Comparison of ENCODE assay signal across 19 cellular contexts in genomic region chr10:68385740-68386139, GRCh38. TPM values are rescaled to one million over a fixed set of nuclear protein-coding genes. Genes with fewer than 3 reads are reported as not detected.
DNase-seq lines count a peak whose midpoint lies in the region; ATAC-seq, FAIRE-seq and TF ChIP-seq lines count a peak whose summit lies in the region.
"Had no signal": no experiment of that assay in that cellular context is flagged by ENCODE, and none has a peak within 500 bp of the region (broad histone marks: within the 10 kb centered on the region; RNA-seq: fewer than 3 reads in every experiment).

No MANE protein-coding gene starts in this region.

- no peak for FAIRE-seq in K562 (lab: Jason Lieb, UNC)
- FAIRE-seq: A204.1, GM12892, GM18507, HTR-8/SVneo had no signal

- H3K4me3 ChIP-seq in IMR-90 (ENCODE audit: insufficient read depth, low read depth, low read length), result no peak overlapping the region
- H3K4me3 ChIP-seq in K562, result no peak overlapping the region

- peaks cover 0 to 4% of the 10 kb centered on the region in 2 donors for H3K36me3 Mint-ChIP-seq in activated T-cell treated with anti-CD3 and anti-CD28 coated beads, Interleukin-2, amount 50 U/mL, for 72 hours (ENCODE audit: insufficient read depth in 2 of 2)
- peaks cover 40% of the 10 kb centered on the region for H3K36me3 Mint-ChIP-seq in osteocyte (ENCODE audit: unreplicated experiment)

- H2BK120ac ChIP-seq in IMR-90 (ENCODE audit: low read depth, low read length), result no peak overlapping the region

- no peak overlapping the region for H4K91ac ChIP-seq in IMR-90 (ENCODE audit: insufficient read depth, low read depth, low read length)

- H3K27ac ChIP-seq in IMR-90 (ENCODE audit: insufficient read depth, low read length), result no peak overlapping the region
- no peak overlapping the region for H3K27ac ChIP-seq in K562 (ENCODE audit: extremely low read depth, low read depth, low read length)
- H3K27ac ChIP-seq in epithelial cell of prostate, result peak overlapping the region; percentile 15
- H3K27ac ChIP-seq: C4-2B had no signal

- H4K20me1 ChIP-seq in IMR-90 (ENCODE audit: insufficient read depth, low read length) (no peaks in the 10 kb centered on the region), K562 (replicated peaks; ENCODE audit: control insufficient read depth, insufficient read depth, low read length) (no peaks in the 10 kb centered on the region)

- no peak overlapping the region for H4K5ac ChIP-seq in IMR-90 (ENCODE audit: low read depth, low read length)

- H2AFZ ChIP-seq in IMR-90 (replicated peaks; ENCODE audit: low read length, poor library complexity) (no peak overlapping the region), K562 (ENCODE audit: low read depth, low read length) (no peak overlapping the region)

- H3K4me1 ChIP-seq in IMR-90 (ENCODE audit: control insufficient read depth, insufficient read depth, low read length) (no peaks in the 10 kb centered on the region), K562 (replicated peaks in 1 of 2; ENCODE audit: control insufficient read depth in 2 of 2, insufficient read depth in 2 of 2, low read length in 2 of 2) (no peaks in the 10 kb centered on the region)
- H3K4me1 ChIP-seq: Caco-2 had no signal

- no peak overlapping the region for H3K9ac ChIP-seq in IMR-90 (ENCODE audit: low read depth, low read length)
- H3K9ac ChIP-seq in K562 (ENCODE audit: insufficient read depth in 1 of 2, low read depth in 2 of 2, low read length in 2 of 2), result no peak overlapping the region

- in situ Hi-C loops in IMR-90 (cut with MboI; ENCODE audit: low sequenced_read_pairs), result no loop called here
- in situ Hi-C loops in K562 (cut with MboI), result no loop called here

- no peaks in the 10 kb centered on the region for H3K79me2 ChIP-seq in K562 (ENCODE audit: control insufficient read depth, insufficient read depth, low read length)

- TF ChIP-seq CTCF in IMR-90 (conservative IDR thresholded peaks at IDR 0.05; ENCODE audit: low read depth, low read length) (no peak), K562 (IDR thresholded peaks at IDR 0.05 in 2 of 3, conservative IDR thresholded peaks at IDR 0.05 in 1 of 3; ENCODE audit: insufficient read depth in 2 of 3, low read depth in 1 of 3, low read length in 3 of 3) (no peak), osteocyte (IDR thresholded peaks at IDR 0.05) (no peak)

- no peak overlapping the region for H3K4me3 Mint-ChIP-seq in activated T-cell treated with anti-CD3 and anti-CD28 coated beads, Interleukin-2, amount 50 U/mL, for 72 hours
- H3K4me3 Mint-ChIP-seq in osteocyte (ENCODE audit: unreplicated experiment), result no peak overlapping the region
- H3K4me3 Mint-ChIP-seq: CD4-positive, alpha-beta T cell; H9 had no signal

- no peak overlapping the region for H4K8ac ChIP-seq in IMR-90 (ENCODE audit: low read depth in 2 of 2, low read length in 2 of 2)

- no peak overlapping the region for H2BK20ac ChIP-seq in IMR-90 (ENCODE audit: low read depth, low read length)

- POLR2A ChIA-PET in IMR-90 (lab: Charles Lee; ENCODE audit: unreplicated experiment), result no interaction called here
- POLR2A ChIA-PET in K562 (lab: Yijun Ruan, JAX), result interaction anchor here (0.7 to 2.8 kb wide), 3 partner anchors 9 to 41 kb away, joined by 3 to 11 read pairs (median 3); no protein-coding TSS in a partner anchor

- no peak overlapping the region for H2BK15ac ChIP-seq in IMR-90 (ENCODE audit: low read depth, low read length)

- BruUV-seq in IMR-90 (replicated peaks; lab: Mats Ljungman, UMichigan) (no TSS peak), K562 (replicated peaks; lab: Mats Ljungman, UMichigan) (no TSS peak)

- TF ChIP-seq RAD21 in IMR-90 (IDR thresholded peaks at IDR 0.05; ENCODE audit: low read length) (no peak), K562 (CRISPR knock-in tag; conservative IDR thresholded peaks at IDR 0.05 in 1 of 2, IDR thresholded peaks at IDR 0.05 in 1 of 2) (no peak)

- H3K27me3 Mint-ChIP-seq in activated T-cell treated with anti-CD3 and anti-CD28 coated beads, Interleukin-2, amount 50 U/mL, for 72 hours (ENCODE audit: low read depth), result no peaks in the 10 kb centered on the region
- H3K27me3 Mint-ChIP-seq in osteocyte (ENCODE audit: unreplicated experiment), result no peaks in the 10 kb centered on the region
- H3K27me3 Mint-ChIP-seq: CD4-positive, alpha-beta T cell had no signal

- H3K9me1 ChIP-seq in IMR-90 (ENCODE audit: insufficient read depth, low read length), result no peaks in the 10 kb centered on the region
- no peaks in the 10 kb centered on the region for H3K9me1 ChIP-seq in K562 (ENCODE audit: control insufficient read depth, insufficient read depth, low read length)

- no peak overlapping the region for H3K18ac ChIP-seq in IMR-90 (ENCODE audit: low read depth, low read length)

- TF ChIP-seq POLR2A in IMR-90 (IDR thresholded peaks at IDR 0.05; ENCODE audit: low read depth, low read length) (no peak), K562 (conservative IDR thresholded peaks at IDR 0.05) (no peak)

- no peak overlapping the region for H2AK5ac ChIP-seq in IMR-90 (ENCODE audit: low read depth, low read length)

- no peak for ATAC-seq in IMR-90 (ENCODE audit: low read depth)
- no peak for ATAC-seq in K562
- ATAC-seq in activated T-cell treated with anti-CD3 and anti-CD28 coated beads, Interleukin-2, amount 50 U/mL, for 72 hours (replicated peaks in 1 of 2), result no peak

- H2AK9ac ChIP-seq in IMR-90 (replicated peaks; ENCODE audit: low read depth, low read length, poor library complexity), result no peak overlapping the region

- no peak overlapping the region for H3K14ac ChIP-seq in IMR-90 (replicated peaks; ENCODE audit: low read depth, low read length)

- dilution Hi-C loops in IMR-90 (cut with HindIII; ENCODE audit: low sequenced_read_pairs, unreplicated experiment), result no loop called here

- WGBS in IMR-90 (ENCODE audit: extremely low coverage in 2 of 2, insufficient read length in 1 of 2), 2 experiments, result no CpG with 5 or more reads among the region's 2 CpGs
- 62% methylated on average over 2 of the region's 2 CpGs for WGBS in K562 (ENCODE audit: insufficient coverage, low coverage, missing lambda C conversion rate)

- H3K9me3 Mint-ChIP-seq in activated T-cell treated with anti-CD3 and anti-CD28 coated beads, Interleukin-2, amount 50 U/mL, for 72 hours, result no peaks in the 10 kb centered on the region
- H3K9me3 Mint-ChIP-seq in osteocyte (ENCODE audit: unreplicated experiment), result no peaks in the 10 kb centered on the region
- H3K9me3 Mint-ChIP-seq: CD4-positive, alpha-beta T cell; H9 had no signal

- H3K4ac ChIP-seq in IMR-90 (ENCODE audit: low read depth, low read length), result no peak overlapping the region

- H3K4me1 Mint-ChIP-seq in activated T-cell treated with anti-CD3 and anti-CD28 coated beads, Interleukin-2, amount 50 U/mL, for 72 hours (ENCODE audit: low read depth), result no peaks in the 10 kb centered on the region
- H3K4me1 Mint-ChIP-seq in osteocyte (ENCODE audit: unreplicated experiment), result no peaks in the 10 kb centered on the region
- H3K4me1 Mint-ChIP-seq: H9 had no signal

- no peak overlapping the region for H2BK5ac ChIP-seq in IMR-90 (ENCODE audit: low read depth, low read length, poor library complexity, severe bottlenecking)

- CTCF ChIA-PET in IMR-90 (lab: Yijun Ruan, JAX) (interaction anchor here (0.6 to 0.7 kb wide), 2 partner anchors 10 to 18 kb away, joined by 3 to 4 read pairs; no protein-coding TSS in a partner anchor), K562 (lab: Yijun Ruan, JAX; ENCODE audit: low intra/inter-chr PET ratio) (no interaction called here)

- H3K27me3 ChIP-seq in IMR-90 (ENCODE audit: control insufficient read depth, insufficient read depth, low read length) (no peaks in the 10 kb centered on the region), K562 (ENCODE audit: control insufficient read depth in 2 of 2, insufficient read depth in 2 of 2, low read length in 2 of 2) (no peaks in the 10 kb centered on the region)

- no peaks in the 10 kb centered on the region for H3K9me3 ChIP-seq in IMR-90 (ENCODE audit: control insufficient read depth, insufficient read depth, low read length)
- H3K9me3 ChIP-seq in K562 (replicated peaks; ENCODE audit: control insufficient read depth, insufficient read depth, low read depth, low read length), result no peaks in the 10 kb centered on the region
- H3K9me3 ChIP-seq: Caco-2 had no signal

- DNase-seq in IMR-90, result no peak
- DNase-seq in K562 (ENCODE audit: extremely low read depth in 1 of 4, low spot score in 3 of 4), result no peak
- DNase-seq in epithelial cell of prostate (ENCODE audit: low read depth, low spot score), result no peak
- DNase-seq in activated T-cell treated with anti-CD3 and anti-CD28 coated beads, Interleukin-2, amount 50 U/mL, for 72 hours, result no peak
- no peak for DNase-seq in osteocyte (ENCODE audit: extremely low spot score, unreplicated experiment)
- no peak for DNase-seq in cardiac septum (ENCODE audit: low spot score)
- DNase-seq: AML-193; Caco-2; CD4-positive, alpha-beta T cell; DMS153; DMS79; GDM1; GOT3; H9 had no signal

- H3K79me1 ChIP-seq in IMR-90 (ENCODE audit: low read depth in 1 of 2, low read length in 2 of 2), result peaks cover 0 to 8% of the 10 kb centered on the region in 2 experiments; a peak in 2 of 4 replicates

- H3K36me3 ChIP-seq in IMR-90 (ENCODE audit: control insufficient read depth, insufficient read depth, low read length) (peaks cover 31% of the 10 kb centered on the region), K562 (ENCODE audit: control insufficient read depth, insufficient read depth, low read length) (peaks cover 52% of the 10 kb centered on the region; the same call in 2 of the 3 replicates)

- no peak for TF ChIP-seq EP300 in K562 (IDR thresholded peaks at IDR 0.05; ENCODE audit: low read length)

- no peak overlapping the region for H3K56ac ChIP-seq in IMR-90 (ENCODE audit: extremely low read depth, insufficient read depth, low read length)

- no peak overlapping the region for H3K4me2 ChIP-seq in IMR-90 (ENCODE audit: low read depth, low read length)
- H3K4me2 ChIP-seq in K562 (ENCODE audit: insufficient read depth, low read length), result no peak overlapping the region

- no peak overlapping the region for H3K27ac Mint-ChIP-seq in activated T-cell treated with anti-CD3 and anti-CD28 coated beads, Interleukin-2, amount 50 U/mL, for 72 hours
- no peak overlapping the region for H3K27ac Mint-ChIP-seq in osteocyte (ENCODE audit: unreplicated experiment)
- H3K27ac Mint-ChIP-seq: CD4-positive, alpha-beta T cell; H9 had no signal

- intact Hi-C loops in IMR-90 (cut with micrococcal nuclease) (no loop called here), K562 (cut with micrococcal nuclease) (no loop called here), cardiac septum (cut with DNase I) (no loop called here)

- H3K23ac ChIP-seq in IMR-90 (ENCODE audit: low read depth, low read length), result no peak overlapping the region

RNA-seq across cellular contexts. Expression of gene RUFY2, which starts 21.3 kb away (rescaled TPM):
- total RNA-seq in IMR-90 (2012; rRNA removed), result 6.8 and 16.4 TPM in 2 replicates
- polyA plus RNA-seq in IMR-90 (2012; rRNA removed), result 5.0 and 6.7 TPM in 2 replicates
- polyA plus RNA-seq in IMR-90 (2012; cell fraction: cytosol; rRNA removed), result 1.5 and 1.6 TPM in 2 replicates
- polyA plus RNA-seq in IMR-90 (2012; cell fraction: nucleus; rRNA removed; ENCODE audit: low replicate concordance), result 2.7 and 13.1 TPM in 2 replicates
- 59.1 and 171 TPM in 2 replicates for total RNA-seq in K562 (2011; cell fraction: chromatin; rRNA removed; ENCODE audit: low replicate concordance)
- 30.0 and 35.0 TPM in 2 replicates for total RNA-seq in K562 (2011; cell fraction: nucleolus; rRNA removed)
- total RNA-seq in K562 (2011; cell fraction: nucleoplasm; rRNA removed), result 64.8 and 100 TPM in 2 replicates
- 9.7 and 15.6 TPM in 2 replicates for total RNA-seq in K562 (2014; rRNA removed)
- 20.1 and 21.4 TPM in 2 replicates for total RNA-seq in K562 (2014; rRNA removed; fragmentation: Illumina TruSeq; extraction: Trizol)
- total RNA-seq in K562 (2015; rRNA removed; fragmentation: Illumina TruSeq; extraction: Trizol), result 18.8 and 19.3 TPM in 2 replicates
- 12.6 and 12.8 TPM in 2 replicates for total RNA-seq in K562 (2021)
- polyA plus RNA-seq in K562 (2011; rRNA removed), result 12.9 and 13.7 TPM in 2 replicates
- polyA plus RNA-seq in K562 (2011; cell fraction: cytosol; rRNA removed), result 1.8 and 4.6 TPM in 2 replicates
- 17.8 and 21.6 TPM in 2 replicates for polyA plus RNA-seq in K562 (2011; cell fraction: nucleus; rRNA removed)
- polyA plus RNA-seq in K562 (2012), result 6.3 and 9.6 TPM in 2 replicates
- 10.4 and 12.4 TPM in 2 replicates for polyA plus RNA-seq in K562 (2014; fragmentation: Illumina TruSeq; extraction: Trizol)
- 1 to 10 TPM; 3.7 to 4.5 TPM for polyA plus RNA-seq in K562 (2014; fragmentation: Nextera tagmentation; extraction: Ambion mirVana)
- 11.2 and 14.0 TPM in 2 replicates for polyA plus RNA-seq in K562 (2014; rRNA removed)
- polyA minus RNA-seq in K562 (2011; rRNA and poly(A)+ RNA removed), result 27.9 and 29.2 TPM in 2 replicates
- 4.1 and 9.7 TPM in 2 replicates for polyA minus RNA-seq in K562 (2011; cell fraction: cytosol; rRNA and poly(A)+ RNA removed)
- 30.6 and 44.4 TPM in 2 replicates for polyA minus RNA-seq in K562 (2011; cell fraction: nucleus; rRNA and poly(A)+ RNA removed)
- total RNA-seq in activated T-cell treated with anti-CD3 and anti-CD28 coated beads, Interleukin-2, amount 50 U/mL, for 72 hours, result 10 to 100 TPM; 10.4 to 12.3 TPM
- total RNA-seq in osteocyte, result 27.6 and 32.4 TPM in 2 replicates
- 12.0 TPM for total RNA-seq in cardiac septum

RNA-seq across cellular contexts. Expression of gene PBLD, which starts 53.0 kb away (rescaled TPM):
- 5.0 and 5.7 TPM in 2 replicates for total RNA-seq in IMR-90 (2012; rRNA removed)
- 2.3 and 3.3 TPM in 2 replicates for polyA plus RNA-seq in IMR-90 (2012; rRNA removed)
- 0.84 and 0.99 TPM in 2 replicates for polyA plus RNA-seq in IMR-90 (2012; cell fraction: cytosol; rRNA removed)
- polyA plus RNA-seq in IMR-90 (2012; cell fraction: nucleus; rRNA removed; ENCODE audit: low replicate concordance), result 0.76 and 3.7 TPM in 2 replicates
- total RNA-seq in K562 (2011; cell fraction: chromatin; rRNA removed; ENCODE audit: low replicate concordance), result 3.8 and 5.0 TPM in 2 replicates
- 1.8 and 2.3 TPM in 2 replicates for total RNA-seq in K562 (2011; cell fraction: nucleolus; rRNA removed)
- total RNA-seq in K562 (2011; cell fraction: nucleoplasm; rRNA removed), result 4.3 and 9.5 TPM in 2 replicates
- 1.7 and 2.6 TPM in 2 replicates for total RNA-seq in K562 (2014; rRNA removed)
- total RNA-seq in K562 (2014; rRNA removed; fragmentation: Illumina TruSeq; extraction: Trizol), result 4.3 and 4.8 TPM in 2 replicates
- total RNA-seq in K562 (2015; rRNA removed; fragmentation: Illumina TruSeq; extraction: Trizol), result 2.0 and 2.7 TPM in 2 replicates
- total RNA-seq in K562 (2021), result 2.2 and 2.5 TPM in 2 replicates
- 1.2 and 1.8 TPM in 2 replicates for polyA plus RNA-seq in K562 (2011; rRNA removed)
- polyA plus RNA-seq in K562 (2011; cell fraction: cytosol; rRNA removed), result 0.22 and 0.68 TPM in 2 replicates
- 2.0 and 2.1 TPM in 2 replicates for polyA plus RNA-seq in K562 (2011; cell fraction: nucleus; rRNA removed)
- polyA plus RNA-seq in K562 (2012), result 2.0 and 3.0 TPM in 2 replicates
- 2.8 and 3.3 TPM in 2 replicates for polyA plus RNA-seq in K562 (2014; fragmentation: Illumina TruSeq; extraction: Trizol)
- polyA plus RNA-seq in K562 (2014; fragmentation: Nextera tagmentation; extraction: Ambion mirVana), result 1 to 10 TPM; 1.7 to 2.1 TPM
- 2.7 and 2.9 TPM in 2 replicates for polyA plus RNA-seq in K562 (2014; rRNA removed)
- polyA minus RNA-seq in K562 (2011; rRNA and poly(A)+ RNA removed), result 0.53 and 0.81 TPM in 2 replicates
- 0.76 TPM in 1 of 2 replicates, not detected in the other for polyA minus RNA-seq in K562 (2011; cell fraction: cytosol; rRNA and poly(A)+ RNA removed)
- polyA minus RNA-seq in K562 (2011; cell fraction: nucleus; rRNA and poly(A)+ RNA removed), result 0.94 and 1.7 TPM in 2 replicates
- total RNA-seq in activated T-cell treated with anti-CD3 and anti-CD28 coated beads, Interleukin-2, amount 50 U/mL, for 72 hours, result 1 to 10 TPM; 1.9 to 2.7 TPM
- total RNA-seq in osteocyte, result 8.6 and 10.1 TPM in 2 replicates
- total RNA-seq in cardiac septum, result 6.9 TPM

RNA-seq across cellular contexts. Expression of gene HNRNPH3, which starts 53.9 kb away (rescaled TPM):
- total RNA-seq in IMR-90 (2012; rRNA removed) (10.6 and 23.6 TPM in 2 replicates), K562 (2014; rRNA removed) (68.9 and 88.0 TPM in 2 replicates), K562 (2014; rRNA removed; fragmentation: Illumina TruSeq; extraction: Trizol) (52.8 and 72.3 TPM in 2 replicates), K562 (2015; rRNA removed; fragmentation: Illumina TruSeq; extraction: Trizol) (60.8 and 61.5 TPM in 2 replicates), K562 (2021) (162 and 170 TPM in 2 replicates), osteocyte (84.7 and 97.2 TPM in 2 replicates), cardiac septum (110 TPM)
- polyA plus RNA-seq in IMR-90 (2012; rRNA removed) (119 and 142 TPM in 2 replicates), K562 (2011; rRNA removed) (97.5 and 152 TPM in 2 replicates), K562 (2014; fragmentation: Illumina TruSeq; extraction: Trizol) (468 and 562 TPM in 2 replicates), K562 (2014; fragmentation: Nextera tagmentation; extraction: Ambion mirVana) (100 to 1,000 TPM; 129 to 208 TPM), K562 (2014; rRNA removed) (371 and 431 TPM in 2 replicates)
- polyA plus RNA-seq in IMR-90 (2012; cell fraction: cytosol; rRNA removed), result 10.1 and 15.3 TPM in 2 replicates
- 6.1 and 43.1 TPM in 2 replicates for polyA plus RNA-seq in IMR-90 (2012; cell fraction: nucleus; rRNA removed; ENCODE audit: low replicate concordance)
- 62.9 and 248 TPM in 2 replicates for total RNA-seq in K562 (2011; cell fraction: chromatin; rRNA removed; ENCODE audit: low replicate concordance)
- total RNA-seq in K562 (2011; cell fraction: nucleolus; rRNA removed), result 23.0 and 31.5 TPM in 2 replicates
- 90.9 and 129 TPM in 2 replicates for total RNA-seq in K562 (2011; cell fraction: nucleoplasm; rRNA removed)
- 24.1 and 54.7 TPM in 2 replicates for polyA plus RNA-seq in K562 (2011; cell fraction: cytosol; rRNA removed)
- 65.4 and 82.8 TPM in 2 replicates for polyA plus RNA-seq in K562 (2011; cell fraction: nucleus; rRNA removed)
- polyA plus RNA-seq in K562 (2012), result 163 and 412 TPM in 2 replicates
- polyA minus RNA-seq in K562 (2011; rRNA and poly(A)+ RNA removed), result 225 and 315 TPM in 2 replicates
- polyA minus RNA-seq in K562 (2011; cell fraction: cytosol; rRNA and poly(A)+ RNA removed), result 50.4 and 63.2 TPM in 2 replicates
- polyA minus RNA-seq in K562 (2011; cell fraction: nucleus; rRNA and poly(A)+ RNA removed), result 58.3 and 78.0 TPM in 2 replicates
- 100 to 1,000 TPM; 139 to 150 TPM for total RNA-seq in activated T-cell treated with anti-CD3 and anti-CD28 coated beads, Interleukin-2, amount 50 U/mL, for 72 hours
